In the genomic region with DNA sequence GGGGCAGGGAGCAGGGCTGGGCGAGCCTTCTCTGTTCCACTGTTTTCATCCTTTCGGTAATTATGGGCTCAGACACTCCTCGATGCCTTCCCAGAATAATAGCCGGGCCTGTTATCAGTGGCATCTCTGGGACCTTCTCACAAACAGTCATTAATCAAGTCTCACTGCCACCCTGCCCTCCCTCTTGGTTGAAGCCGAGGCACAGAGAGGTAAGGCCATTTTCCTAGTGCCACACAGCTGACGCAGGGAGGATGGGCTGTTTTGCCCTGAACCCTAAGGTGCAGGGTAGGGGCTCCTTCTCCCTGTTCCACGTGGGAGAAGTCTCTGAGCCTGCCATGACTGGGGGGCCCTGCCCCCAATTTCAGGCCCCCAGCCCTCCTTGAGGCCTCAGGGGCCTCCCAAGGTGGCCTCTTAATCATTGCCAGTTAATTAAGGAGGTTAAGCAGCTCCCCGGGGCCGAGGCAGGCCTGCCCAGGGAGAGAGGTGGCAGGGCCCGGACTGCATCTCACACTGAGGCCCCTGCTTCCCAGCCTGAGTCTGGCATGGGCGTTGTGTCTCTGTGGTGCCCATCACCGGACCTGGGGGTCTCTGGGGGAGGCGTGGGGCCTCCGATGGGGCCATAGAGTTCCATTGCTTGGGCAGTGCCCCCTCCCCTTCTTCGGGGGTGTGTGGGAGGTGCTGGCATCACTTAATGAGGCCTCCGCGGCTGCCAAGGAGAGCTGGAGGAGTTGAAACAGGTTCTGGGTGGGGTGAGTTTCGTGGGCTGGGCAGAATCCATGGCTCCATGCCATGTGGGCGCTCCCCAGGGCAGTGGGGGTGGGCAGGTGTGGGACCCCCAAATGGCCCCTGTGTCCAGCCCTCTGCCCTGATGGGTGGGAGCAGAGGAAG, we compare ENCODE assay signal across 3 cellular contexts.
TF ChIP-seq lines count a peak whose summit lies in the region.

No MANE protein-coding gene starts in this region.

TF ChIP-seq in SK-N-SH, 30 proteins besides CTCF, POLR2A, EP300 and RAD21:
- TF ChIP-seq GABPA (IDR thresholded peaks at IDR 0.05; ENCODE audit: low read depth) (no peak), FOXJ3 (CRISPR knock-in tag; IDR thresholded peaks at IDR 0.05) (no peak), GATA2 (CRISPR knock-in tag; IDR thresholded peaks at IDR 0.05) (peak; percentile 17; the same call in 1 of the 2 replicates), EZH2phosphoT487 (IDR thresholded peaks at IDR 0.05; ENCODE audit: borderline replicate concordance, low read depth) (no peak), RXRA (IDR thresholded peaks at IDR 0.05; ENCODE audit: borderline replicate concordance, low read depth) (no peak), ELF1 (IDR thresholded peaks at IDR 0.05) (no peak)
- TF ChIP-seq, protein P1, sequence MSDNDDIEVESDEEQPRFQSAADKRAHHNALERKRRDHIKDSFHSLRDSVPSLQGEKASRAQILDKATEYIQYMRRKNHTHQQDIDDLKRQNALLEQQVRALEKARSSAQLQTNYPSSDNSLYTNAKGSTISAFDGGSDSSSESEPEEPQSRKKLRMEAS (IDR thresholded peaks at IDR 0.05; ENCODE audit: low read depth), result no peak

TF ChIP-seq in SK-N-SH treated with all-trans-retinoic acid at 6 μM for 48 hours, 23 proteins besides CTCF, POLR2A, EP300 and RAD21:
- TF ChIP-seq, protein P2, sequence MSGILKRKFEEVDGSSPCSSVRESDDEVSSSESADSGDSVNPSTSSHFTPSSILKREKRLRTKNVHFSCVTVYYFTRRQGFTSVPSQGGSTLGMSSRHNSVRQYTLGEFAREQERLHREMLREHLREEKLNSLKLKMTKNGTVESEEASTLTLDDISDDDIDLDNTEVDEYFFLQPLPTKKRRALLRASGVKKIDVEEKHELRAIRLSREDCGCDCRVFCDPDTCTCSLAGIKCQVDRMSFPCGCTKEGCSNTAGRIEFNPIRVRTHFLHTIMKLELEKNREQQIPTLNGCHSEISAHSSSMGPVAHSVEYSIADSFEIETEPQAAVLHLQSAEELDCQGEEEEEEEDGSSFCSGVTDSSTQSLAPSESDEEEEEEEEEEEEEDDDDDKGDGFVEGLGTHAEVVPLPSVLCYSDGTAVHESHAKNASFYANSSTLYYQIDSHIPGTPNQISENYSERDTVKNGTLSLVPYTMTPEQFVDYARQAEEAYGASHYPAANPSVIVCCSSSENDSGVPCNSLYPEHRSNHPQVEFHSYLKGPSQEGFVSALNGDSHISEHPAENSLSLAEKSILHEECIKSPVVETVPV (CRISPR knock-in tag; IDR thresholded peaks at IDR 0.05), result no peak
- TF ChIP-seq, protein P3, sequence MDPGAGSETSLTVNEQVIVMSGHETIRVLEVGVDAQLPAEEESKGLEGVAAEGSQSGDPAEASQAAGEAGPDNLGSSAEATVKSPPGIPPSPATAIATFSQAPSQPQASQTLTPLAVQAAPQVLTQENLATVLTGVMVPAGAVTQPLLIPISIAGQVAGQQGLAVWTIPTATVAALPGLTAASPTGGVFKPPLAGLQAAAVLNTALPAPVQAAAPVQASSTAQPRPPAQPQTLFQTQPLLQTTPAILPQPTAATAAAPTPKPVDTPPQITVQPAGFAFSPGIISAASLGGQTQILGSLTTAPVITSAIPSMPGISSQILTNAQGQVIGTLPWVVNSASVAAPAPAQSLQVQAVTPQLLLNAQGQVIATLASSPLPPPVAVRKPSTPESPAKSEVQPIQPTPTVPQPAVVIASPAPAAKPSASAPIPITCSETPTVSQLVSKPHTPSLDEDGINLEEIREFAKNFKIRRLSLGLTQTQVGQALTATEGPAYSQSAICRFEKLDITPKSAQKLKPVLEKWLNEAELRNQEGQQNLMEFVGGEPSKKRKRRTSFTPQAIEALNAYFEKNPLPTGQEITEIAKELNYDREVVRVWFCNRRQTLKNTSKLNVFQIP (CRISPR knock-in tag; IDR thresholded peaks at IDR 0.05; ENCODE audit: borderline replicate concordance, low read depth), result no peak
- no peak for TF ChIP-seq OSR1 (CRISPR knock-in tag; IDR thresholded peaks at IDR 0.05)
TF ChIP-seq in SK-N-SH treated with all-trans-retinoic acid at 6 μM for 48 hours: peak in this region for 0.

TF ChIP-seq in HepG2, 621 proteins besides CTCF, POLR2A, EP300 and RAD21 (continues in another document):
- TF ChIP-seq PTBP1 (IDR thresholded peaks at IDR 0.05; ENCODE audit: low read depth, low read length, poor library complexity, severe bottlenecking), result peak; percentile 29
- TF ChIP-seq ZNF780A (CRISPR knock-in tag; IDR thresholded peaks at IDR 0.05), result no peak
- TF ChIP-seq, protein P4, sequence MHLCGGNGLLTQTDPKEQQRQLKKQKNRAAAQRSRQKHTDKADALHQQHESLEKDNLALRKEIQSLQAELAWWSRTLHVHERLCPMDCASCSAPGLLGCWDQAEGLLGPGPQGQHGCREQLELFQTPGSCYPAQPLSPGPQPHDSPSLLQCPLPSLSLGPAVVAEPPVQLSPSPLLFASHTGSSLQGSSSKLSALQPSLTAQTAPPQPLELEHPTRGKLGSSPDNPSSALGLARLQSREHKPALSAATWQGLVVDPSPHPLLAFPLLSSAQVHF (CRISPR knock-in tag; IDR thresholded peaks at IDR 0.05), result no peak
- TF ChIP-seq ZNF589 (CRISPR knock-in tag; conservative IDR thresholded peaks at IDR 0.05), result no peak
- no peak for TF ChIP-seq HMG20B (CRISPR knock-in tag; conservative IDR thresholded peaks at IDR 0.05)
- TF ChIP-seq HOXA5 (CRISPR knock-in tag; IDR thresholded peaks at IDR 0.05), result no peak
- no peak for TF ChIP-seq ZNF180 (CRISPR knock-in tag; IDR thresholded peaks at IDR 0.05; ENCODE audit: borderline replicate concordance, low read depth)
- TF ChIP-seq ZNF101 (CRISPR knock-in tag; IDR thresholded peaks at IDR 0.05; ENCODE audit: borderline replicate concordance, low read depth), result no peak
- TF ChIP-seq ZNF501 (CRISPR knock-in tag; IDR thresholded peaks at IDR 0.05), result 0 out of 2 replicates have a peak, but pooled peaks have one; percentile 1
- TF ChIP-seq, protein P5, sequence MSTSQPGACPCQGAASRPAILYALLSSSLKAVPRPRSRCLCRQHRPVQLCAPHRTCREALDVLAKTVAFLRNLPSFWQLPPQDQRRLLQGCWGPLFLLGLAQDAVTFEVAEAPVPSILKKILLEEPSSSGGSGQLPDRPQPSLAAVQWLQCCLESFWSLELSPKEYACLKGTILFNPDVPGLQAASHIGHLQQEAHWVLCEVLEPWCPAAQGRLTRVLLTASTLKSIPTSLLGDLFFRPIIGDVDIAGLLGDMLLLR (CRISPR knock-in tag; IDR thresholded peaks at IDR 0.05), result 0 out of 2 replicates have a peak, but pooled peaks have one; percentile 29
- TF ChIP-seq ZNF572 (CRISPR knock-in tag; IDR thresholded peaks at IDR 0.05), result no peak
- TF ChIP-seq ZNF530 (CRISPR knock-in tag; IDR thresholded peaks at IDR 0.05; ENCODE audit: low read depth), result no peak
- TF ChIP-seq PCBP2 (optimal IDR thresholded peaks at IDR 0.05; ENCODE audit: low read depth, low read length, poor library complexity, severe bottlenecking), result no peak
- 0 out of 2 replicates have a peak, but pooled peaks have one; percentile 12 for TF ChIP-seq GABPB1 (CRISPR knock-in tag; IDR thresholded peaks at IDR 0.05)
- TF ChIP-seq, protein P6, sequence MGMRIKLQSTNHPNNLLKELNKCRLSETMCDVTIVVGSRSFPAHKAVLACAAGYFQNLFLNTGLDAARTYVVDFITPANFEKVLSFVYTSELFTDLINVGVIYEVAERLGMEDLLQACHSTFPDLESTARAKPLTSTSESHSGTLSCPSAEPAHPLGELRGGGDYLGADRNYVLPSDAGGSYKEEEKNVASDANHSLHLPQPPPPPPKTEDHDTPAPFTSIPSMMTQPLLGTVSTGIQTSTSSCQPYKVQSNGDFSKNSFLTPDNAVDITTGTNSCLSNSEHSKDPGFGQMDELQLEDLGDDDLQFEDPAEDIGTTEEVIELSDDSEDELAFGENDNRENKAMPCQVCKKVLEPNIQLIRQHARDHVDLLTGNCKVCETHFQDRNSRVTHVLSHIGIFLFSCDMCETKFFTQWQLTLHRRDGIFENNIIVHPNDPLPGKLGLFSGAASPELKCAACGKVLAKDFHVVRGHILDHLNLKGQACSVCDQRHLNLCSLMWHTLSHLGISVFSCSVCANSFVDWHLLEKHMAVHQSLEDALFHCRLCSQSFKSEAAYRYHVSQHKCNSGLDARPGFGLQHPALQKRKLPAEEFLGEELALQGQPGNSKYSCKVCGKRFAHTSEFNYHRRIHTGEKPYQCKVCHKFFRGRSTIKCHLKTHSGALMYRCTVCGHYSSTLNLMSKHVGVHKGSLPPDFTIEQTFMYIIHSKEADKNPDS (CRISPR knock-in tag; IDR thresholded peaks at IDR 0.05), result no peak
- no peak for TF ChIP-seq FIP1L1 (IDR thresholded peaks at IDR 0.05; ENCODE audit: borderline replicate concordance, insufficient read depth, low read depth, low read length)
- no peak for TF ChIP-seq ETV5 (CRISPR knock-in tag; IDR thresholded peaks at IDR 0.05; ENCODE audit: borderline replicate concordance)
- TF ChIP-seq, protein P7, sequence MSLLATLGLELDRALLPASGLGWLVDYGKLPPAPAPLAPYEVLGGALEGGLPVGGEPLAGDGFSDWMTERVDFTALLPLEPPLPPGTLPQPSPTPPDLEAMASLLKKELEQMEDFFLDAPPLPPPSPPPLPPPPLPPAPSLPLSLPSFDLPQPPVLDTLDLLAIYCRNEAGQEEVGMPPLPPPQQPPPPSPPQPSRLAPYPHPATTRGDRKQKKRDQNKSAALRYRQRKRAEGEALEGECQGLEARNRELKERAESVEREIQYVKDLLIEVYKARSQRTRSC (CRISPR knock-in tag; IDR thresholded peaks at IDR 0.05; ENCODE audit: low read depth), result no peak
- 0 out of 2 replicates have a peak, but pooled peaks have one; percentile 56 for TF ChIP-seq HNRNPL (IDR thresholded peaks at IDR 0.05; ENCODE audit: low read depth, low read length)
- no peak for TF ChIP-seq ZFP1 (CRISPR knock-in tag; IDR thresholded peaks at IDR 0.05)
- no peak for TF ChIP-seq NFKB2 (CRISPR knock-in tag; IDR thresholded peaks at IDR 0.05; ENCODE audit: borderline replicate concordance)
- no peak for TF ChIP-seq PHF21A (CRISPR knock-in tag; IDR thresholded peaks at IDR 0.05)
- TF ChIP-seq, protein P8, sequence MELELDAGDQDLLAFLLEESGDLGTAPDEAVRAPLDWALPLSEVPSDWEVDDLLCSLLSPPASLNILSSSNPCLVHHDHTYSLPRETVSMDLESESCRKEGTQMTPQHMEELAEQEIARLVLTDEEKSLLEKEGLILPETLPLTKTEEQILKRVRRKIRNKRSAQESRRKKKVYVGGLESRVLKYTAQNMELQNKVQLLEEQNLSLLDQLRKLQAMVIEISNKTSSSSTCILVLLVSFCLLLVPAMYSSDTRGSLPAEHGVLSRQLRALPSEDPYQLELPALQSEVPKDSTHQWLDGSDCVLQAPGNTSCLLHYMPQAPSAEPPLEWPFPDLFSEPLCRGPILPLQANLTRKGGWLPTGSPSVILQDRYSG (CRISPR knock-in tag; IDR thresholded peaks at IDR 0.05), result no peak
- TF ChIP-seq ONECUT2 (CRISPR knock-in tag; IDR thresholded peaks at IDR 0.05), result no peak
- TF ChIP-seq ZNF766 (CRISPR knock-in tag; IDR thresholded peaks at IDR 0.05; ENCODE audit: borderline replicate concordance), result no peak
- peak; percentile 98 for TF ChIP-seq ZNF768 (CRISPR knock-in tag; IDR thresholded peaks at IDR 0.05)
- TF ChIP-seq HIVEP1 (CRISPR knock-in tag; IDR thresholded peaks at IDR 0.05), result no peak
- no peak for TF ChIP-seq DMAP1 (CRISPR knock-in tag; IDR thresholded peaks at IDR 0.05)
- TF ChIP-seq, protein P9, sequence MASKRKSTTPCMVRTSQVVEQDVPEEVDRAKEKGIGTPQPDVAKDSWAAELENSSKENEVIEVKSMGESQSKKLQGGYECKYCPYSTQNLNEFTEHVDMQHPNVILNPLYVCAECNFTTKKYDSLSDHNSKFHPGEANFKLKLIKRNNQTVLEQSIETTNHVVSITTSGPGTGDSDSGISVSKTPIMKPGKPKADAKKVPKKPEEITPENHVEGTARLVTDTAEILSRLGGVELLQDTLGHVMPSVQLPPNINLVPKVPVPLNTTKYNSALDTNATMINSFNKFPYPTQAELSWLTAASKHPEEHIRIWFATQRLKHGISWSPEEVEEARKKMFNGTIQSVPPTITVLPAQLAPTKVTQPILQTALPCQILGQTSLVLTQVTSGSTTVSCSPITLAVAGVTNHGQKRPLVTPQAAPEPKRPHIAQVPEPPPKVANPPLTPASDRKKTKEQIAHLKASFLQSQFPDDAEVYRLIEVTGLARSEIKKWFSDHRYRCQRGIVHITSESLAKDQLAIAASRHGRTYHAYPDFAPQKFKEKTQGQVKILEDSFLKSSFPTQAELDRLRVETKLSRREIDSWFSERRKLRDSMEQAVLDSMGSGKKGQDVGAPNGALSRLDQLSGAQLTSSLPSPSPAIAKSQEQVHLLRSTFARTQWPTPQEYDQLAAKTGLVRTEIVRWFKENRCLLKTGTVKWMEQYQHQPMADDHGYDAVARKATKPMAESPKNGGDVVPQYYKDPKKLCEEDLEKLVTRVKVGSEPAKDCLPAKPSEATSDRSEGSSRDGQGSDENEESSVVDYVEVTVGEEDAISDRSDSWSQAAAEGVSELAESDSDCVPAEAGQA (IDR thresholded peaks at IDR 0.05; ENCODE audit: low read depth), result no peak
- TF ChIP-seq, protein P9 (CRISPR knock-in tag; IDR thresholded peaks at IDR 0.05; ENCODE audit: borderline replicate concordance), result no peak
- no peak for TF ChIP-seq ZEB1 (IDR thresholded peaks at IDR 0.05; ENCODE audit: insufficient replicate concordance, low read depth)
- TF ChIP-seq, protein P10, sequence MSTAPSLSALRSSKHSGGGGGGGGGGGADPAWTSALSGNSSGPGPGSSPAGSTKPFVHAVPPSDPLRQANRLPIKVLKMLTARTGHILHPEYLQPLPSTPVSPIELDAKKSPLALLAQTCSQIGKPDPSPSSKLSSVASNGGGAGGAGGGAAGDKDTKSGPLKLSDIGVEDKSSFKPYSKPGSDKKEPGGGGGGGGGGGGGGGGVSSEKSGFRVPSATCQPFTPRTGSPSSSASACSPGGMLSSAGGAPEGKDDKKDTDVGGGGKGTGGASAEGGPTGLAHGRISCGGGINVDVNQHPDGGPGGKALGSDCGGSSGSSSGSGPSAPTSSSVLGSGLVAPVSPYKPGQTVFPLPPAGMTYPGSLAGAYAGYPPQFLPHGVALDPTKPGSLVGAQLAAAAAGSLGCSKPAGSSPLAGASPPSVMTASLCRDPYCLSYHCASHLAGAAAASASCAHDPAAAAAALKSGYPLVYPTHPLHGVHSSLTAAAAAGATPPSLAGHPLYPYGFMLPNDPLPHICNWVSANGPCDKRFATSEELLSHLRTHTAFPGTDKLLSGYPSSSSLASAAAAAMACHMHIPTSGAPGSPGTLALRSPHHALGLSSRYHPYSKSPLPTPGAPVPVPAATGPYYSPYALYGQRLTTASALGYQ (CRISPR knock-in tag; IDR thresholded peaks at IDR 0.05), result no peak
- TF ChIP-seq MED8 (CRISPR knock-in tag; IDR thresholded peaks at IDR 0.05; ENCODE audit: insufficient replicate concordance), result no peak
